In the genomic region with DNA sequence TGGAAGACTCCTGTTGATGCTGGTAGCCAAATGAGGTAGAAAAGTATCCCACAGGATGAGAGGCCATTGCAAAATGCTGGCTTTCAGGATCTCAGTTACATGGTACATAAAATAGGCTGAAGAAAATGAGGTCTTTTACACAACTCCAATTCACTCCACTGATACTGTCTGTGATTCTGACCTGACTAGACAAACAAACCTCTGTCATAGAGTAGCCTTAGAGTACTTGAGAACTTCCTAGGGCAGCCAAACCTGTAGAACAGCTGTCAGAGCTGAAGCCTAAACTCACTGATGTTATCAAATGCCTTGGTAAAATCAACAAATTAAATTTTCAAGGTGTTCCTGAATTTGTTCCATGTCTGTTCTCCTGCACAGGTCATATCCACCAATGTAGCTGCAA, we compare ENCODE assay signal across 19 cellular contexts.
"Had no signal": no experiment of that assay in that cellular context is flagged by ENCODE, and none has a peak within 500 bp of the region (broad histone marks: within the 10 kb centered on the region; RNA-seq: fewer than 3 reads in every experiment).

No MANE protein-coding gene starts in this region.

- H3K4me2 ChIP-seq: hepatocyte had no signal

- H3K79me2 ChIP-seq: hepatocyte had no signal

- H2AFZ ChIP-seq: hepatocyte had no signal

- DNase-seq: activated CD4-positive, alpha-beta memory T cell treated with anti-CD3 and anti-CD28 coated beads for 36 hours; activated CD4-positive, alpha-beta T cell treated with anti-CD3 and anti-CD28 coated beads for 48 hours; activated effector memory CD4-positive, alpha-beta T cell treated with Interleukin-2 at 50 U/mL for 16 hours; activated naive CD4-positive, alpha-beta T cell treated with anti-CD3 and anti-CD28 coated beads for 36 hours; activated naive CD8-positive, alpha-beta T cell treated with anti-CD3 and anti-CD28 coated beads, Interleukin-2, amount 10 ng/mL, durations not matched to agents 7 days and 5 days; activated T-cell treated with anti-CD3 and anti-CD28 coated beads, Interleukin-2, amount 50 U/mL, for 48 hours; body of pancreas; foreskin melanocyte; immature natural killer cell; left ventricle myocardium inferior; stimulated activated CD4-positive, alpha-beta T cell treated with anti-CD3 and anti-CD28 coated beads, Interleukin-4, amount 100 ng/mL, for 4 hours; stimulated activated naive CD8-positive, alpha-beta T cell treated with anti-CD3 and anti-CD28 coated beads, Interleukin-15, Interleukin-2, amounts not matched to agents 100 U/mL and 50 U/mL, for 24 hours; T-helper 9 cell had no signal

- H3K9me3 Mint-ChIP-seq: activated naive CD8-positive, alpha-beta T cell treated with anti-CD3 and anti-CD28 coated beads, Interleukin-2, amount 10 ng/mL, durations not matched to agents 7 days and 5 days; immature natural killer cell; memory B cell; natural killer cell treated with Interleukin-12 subunit alpha and Interleukin-12 subunit beta and Interleukin-15 and Interleukin-18, amount 100 ng/mL, for 72 hours had no signal

- H3K27me3 ChIP-seq: body of pancreas, cardiac muscle cell, hepatocyte, right atrium auricular region had no signal

- ATAC-seq: body of pancreas; natural killer cell treated with Interleukin-12 subunit alpha and Interleukin-12 subunit beta and Interleukin-15 and Interleukin-18, amount 100 ng/mL, for 72 hours; stimulated activated naive CD8-positive, alpha-beta T cell treated with anti-CD3 and anti-CD28 coated beads, Interleukin-15, Interleukin-2, amounts not matched to agents 100 U/mL and 50 U/mL, for 24 hours had no signal

- H3K27ac Mint-ChIP-seq: activated CD4-positive, alpha-beta memory T cell treated with anti-CD3 and anti-CD28 coated beads for 36 hours; activated naive CD4-positive, alpha-beta T cell treated with anti-CD3 and anti-CD28 coated beads for 36 hours; activated naive CD8-positive, alpha-beta T cell treated with anti-CD3 and anti-CD28 coated beads, Interleukin-2, amount 10 ng/mL, durations not matched to agents 7 days and 5 days; immature natural killer cell; memory B cell; natural killer cell treated with Interleukin-12 subunit alpha and Interleukin-12 subunit beta and Interleukin-15 and Interleukin-18, amount 100 ng/mL, for 72 hours had no signal

- H3K4me3 ChIP-seq: body of pancreas, cardiac muscle cell, hepatocyte, left ventricle myocardium inferior, right atrium auricular region had no signal

- H3K4me3 Mint-ChIP-seq: activated CD4-positive, alpha-beta memory T cell treated with anti-CD3 and anti-CD28 coated beads for 36 hours; activated naive CD4-positive, alpha-beta T cell treated with anti-CD3 and anti-CD28 coated beads for 36 hours; activated naive CD8-positive, alpha-beta T cell treated with anti-CD3 and anti-CD28 coated beads, Interleukin-2, amount 10 ng/mL, durations not matched to agents 7 days and 5 days; immature natural killer cell; memory B cell; natural killer cell treated with Interleukin-12 subunit alpha and Interleukin-12 subunit beta and Interleukin-15 and Interleukin-18, amount 100 ng/mL, for 72 hours had no signal

- H3K9me3 ChIP-seq: body of pancreas, left ventricle myocardium inferior, right atrium auricular region had no signal

- H3K4me1 Mint-ChIP-seq: activated naive CD8-positive, alpha-beta T cell treated with anti-CD3 and anti-CD28 coated beads, Interleukin-2, amount 10 ng/mL, durations not matched to agents 7 days and 5 days; immature natural killer cell; memory B cell had no signal

- H3K27me3 Mint-ChIP-seq: activated CD4-positive, alpha-beta memory T cell treated with anti-CD3 and anti-CD28 coated beads for 36 hours; activated naive CD8-positive, alpha-beta T cell treated with anti-CD3 and anti-CD28 coated beads, Interleukin-2, amount 10 ng/mL, durations not matched to agents 7 days and 5 days; progenitor cell of endocrine pancreas had no signal

- H3K36me3 ChIP-seq: cardiac muscle cell, left ventricle myocardium inferior, right atrium auricular region had no signal

- H3K27ac ChIP-seq: body of pancreas, cardiac muscle cell, hepatocyte, left ventricle myocardium inferior, right atrium auricular region had no signal

- H3K4me1 ChIP-seq: body of pancreas, left ventricle myocardium inferior, right atrium auricular region had no signal

- H3K36me3 Mint-ChIP-seq: activated CD4-positive, alpha-beta memory T cell treated with anti-CD3 and anti-CD28 coated beads for 36 hours; memory B cell; natural killer cell treated with Interleukin-12 subunit alpha and Interleukin-12 subunit beta and Interleukin-15 and Interleukin-18, amount 100 ng/mL, for 72 hours had no signal
